ENCODE assay signal across 14 cellular contexts in the genomic region with DNA sequence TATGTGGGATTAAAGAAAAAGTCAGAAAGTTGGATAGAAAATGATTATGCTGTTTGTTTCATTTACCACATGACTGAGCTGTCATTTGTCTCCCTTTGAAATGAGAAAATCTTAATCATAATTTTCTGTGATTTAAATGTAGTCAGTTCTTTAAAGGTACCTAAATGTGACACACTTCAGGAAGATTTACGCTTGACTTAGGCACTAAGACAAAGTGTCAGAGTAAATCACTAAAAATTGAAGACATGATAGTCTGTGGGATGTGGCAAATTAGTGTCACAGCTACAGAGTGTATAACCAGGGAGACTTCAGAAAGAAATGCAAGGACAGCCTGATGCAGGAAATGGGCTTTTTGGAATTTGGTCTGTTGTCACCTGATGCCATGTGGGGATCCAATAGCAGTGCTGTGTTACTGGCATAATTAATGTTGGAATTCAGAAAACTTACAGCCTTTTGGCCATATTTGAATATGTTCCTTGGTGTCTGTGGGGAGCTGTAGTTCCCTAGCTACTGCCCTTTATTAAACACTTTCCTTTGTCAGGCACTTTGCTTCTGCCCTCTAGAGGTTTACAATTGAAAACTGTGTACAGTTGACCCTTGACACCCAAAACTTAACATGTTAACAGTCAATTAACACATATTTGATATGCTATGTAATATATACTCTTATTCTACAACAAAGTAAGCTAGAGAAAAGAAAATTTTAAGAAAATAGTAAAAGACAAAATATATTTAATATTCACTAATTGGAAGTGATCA.
DNase-seq lines count a peak whose midpoint lies in the region; ATAC-seq and TF ChIP-seq lines count a peak whose summit lies in the region.
"Had no signal": no experiment of that assay in that cellular context is flagged by ENCODE, and none has a peak within 500 bp of the region (broad histone marks: within the 10 kb centered on the region; RNA-seq: fewer than 3 reads in every experiment).

No MANE protein-coding gene starts in this region.

- no peaks in the 10 kb centered on the region for H3F3A ChIP-seq in Loucy (ENCODE audit: low read depth)

- H3K27me3 ChIP-seq in AG04450 (ENCODE audit: control insufficient read depth, insufficient read depth, low read length): no peaks in the 10 kb centered on the region
- no peaks in the 10 kb centered on the region for H3K27me3 ChIP-seq in Loucy (ENCODE audit: insufficient read depth, low read length, poor library complexity, severe bottlenecking)

- peaks cover 32% of the 10 kb centered on the region; the same call in 1 of the 2 replicates for H3K36me3 ChIP-seq in Loucy (ENCODE audit: insufficient read depth, low read length)

- H3K9ac ChIP-seq in Loucy (ENCODE audit: low read depth, low read length, poor library complexity, severe bottlenecking): no peak overlapping the region

- no peak overlapping the region for H2AFZ ChIP-seq in Loucy (ENCODE audit: low read length)

- no peaks in the 10 kb centered on the region for H3K9me3 ChIP-seq in AG04450 (ENCODE audit: control insufficient read depth, insufficient read depth, low read length)
- no peaks in the 10 kb centered on the region for H3K9me3 ChIP-seq in Loucy (ENCODE audit: insufficient read depth, low read depth, low read length)

- H3K27me3 Mint-ChIP-seq in immature natural killer cell (ENCODE audit: low read depth in 3 of 3): peaks cover 2 to 7% (median 4%) of the 10 kb centered on the region in 3 donors
- no peaks in the 10 kb centered on the region for H3K27me3 Mint-ChIP-seq in activated CD8-positive, alpha-beta memory T cell treated with anti-CD3 and anti-CD28 coated beads, Interleukin-2, amount 10 ng/mL, durations not matched to agents 7 days and 5 days

- CTCF ChIA-PET in AG04450 (lab: Charles Lee): interaction anchor here (0.5 to 0.9 kb wide), 3 partner anchors 18 to 45 kb away, joined by 3 to 4 read pairs (median 3); no protein-coding TSS in a partner anchor
- CTCF ChIA-PET in activated CD8-positive, alpha-beta memory T cell treated with anti-CD3 and anti-CD28 coated beads, Interleukin-2, amount 10 ng/mL, durations not matched to agents 7 days and 5 days (lab: Charles Lee): interaction anchor here (1.6 to 1.8 kb wide), 2 partner anchors 11 to 17 kb away, joined by 4 read pairs; no protein-coding TSS in a partner anchor

- peak; percentile 64 for ATAC-seq in GM19351 (IDR thresholded peaks at IDR 0.05; ENCODE audit: unreplicated experiment)
- ATAC-seq in activated CD8-positive, alpha-beta memory T cell treated with anti-CD3 and anti-CD28 coated beads, Interleukin-2, amount 10 ng/mL, durations not matched to agents 7 days and 5 days: no peak

- TF ChIP-seq CTCF in AG04450 (IDR thresholded peaks at IDR 0.05; ENCODE audit: low read depth, low read length) (peak; percentile 16; the same call in 1 of the 2 replicates), Loucy (conservative IDR thresholded peaks at IDR 0.05; ENCODE audit: low read length) (peak; percentile 62), fibroblast of pulmonary artery (IDR thresholded peaks at IDR 0.05; ENCODE audit: low read length, missing control alignments) (peak; percentile 19)

- no peak for DNase-seq in AG04450 (ENCODE audit: low read depth, low spot score)
- DNase-seq in fibroblast of pulmonary artery (ENCODE audit: low read depth): no peak
- DNase-seq in NCI-H2227 (lab: John Stamatoyannopoulos, UW; ENCODE audit: unreplicated experiment): no peak
- DNase-seq in activated naive CD4-positive, alpha-beta T cell treated with anti-CD3 and anti-CD28 coated beads, Interleukin-2, amount 50 U/mL, for 16 hours: no peak
- DNase-seq in immature natural killer cell: no peak
- no peak for DNase-seq in activated CD8-positive, alpha-beta memory T cell treated with anti-CD3 and anti-CD28 coated beads, Interleukin-2, amount 10 ng/mL, durations not matched to agents 7 days and 5 days
- DNase-seq: C1 segment of cervical spinal cord; central memory CD4-positive, alpha-beta T cell; hippocampal formation; NCI-H774; posterior cingulate gyrus; stimulated activated CD8-positive, alpha-beta memory T cell treated with anti-CD3 and anti-CD28 coated beads, Interleukin-4, amount 100 ng/mL, for 48 hours had no signal

- H3K4me3 ChIP-seq in AG04450 (ENCODE audit: low read depth, low read length) (no peak overlapping the region), Loucy (ENCODE audit: low read length, poor library complexity, severe bottlenecking) (no peak overlapping the region), fibroblast of pulmonary artery (replicated peaks; ENCODE audit: low read depth, low read length) (no peak overlapping the region)

- H3K36me3 Mint-ChIP-seq in immature natural killer cell: peaks cover 6 to 43% (median 26%) of the 10 kb centered on the region in 3 donors
- H3K36me3 Mint-ChIP-seq in activated CD8-positive, alpha-beta memory T cell treated with anti-CD3 and anti-CD28 coated beads, Interleukin-2, amount 10 ng/mL, durations not matched to agents 7 days and 5 days: peaks cover 38% of the 10 kb centered on the region

- H3K4me2 ChIP-seq in Loucy (ENCODE audit: low read depth, low read length, poor library complexity, severe bottlenecking): no peak overlapping the region

- no peaks in the 10 kb centered on the region for H3K4me1 ChIP-seq in Loucy (ENCODE audit: insufficient read depth, low read length, poor library complexity, severe bottlenecking)

- peak overlapping the region in 3 of 6 donors; percentile 4 to 51 (median 39) for H3K27ac Mint-ChIP-seq in immature natural killer cell
- no peak overlapping the region for H3K27ac Mint-ChIP-seq in activated CD8-positive, alpha-beta memory T cell treated with anti-CD3 and anti-CD28 coated beads, Interleukin-2, amount 10 ng/mL, durations not matched to agents 7 days and 5 days

- H3K9me3 Mint-ChIP-seq in immature natural killer cell: no peaks in the 10 kb centered on the region
- no peaks in the 10 kb centered on the region for H3K9me3 Mint-ChIP-seq in activated CD8-positive, alpha-beta memory T cell treated with anti-CD3 and anti-CD28 coated beads, Interleukin-2, amount 10 ng/mL, durations not matched to agents 7 days and 5 days (ENCODE audit: low read depth)

- H3K4me3 Mint-ChIP-seq in immature natural killer cell: no peak overlapping the region
- H3K4me3 Mint-ChIP-seq in activated CD8-positive, alpha-beta memory T cell treated with anti-CD3 and anti-CD28 coated beads, Interleukin-2, amount 10 ng/mL, durations not matched to agents 7 days and 5 days: no peak overlapping the region

- H3K4me1 Mint-ChIP-seq in immature natural killer cell: peaks cover 15 to 58% of the 10 kb centered on the region in 2 donors
- no peaks in the 10 kb centered on the region for H3K4me1 Mint-ChIP-seq in activated CD8-positive, alpha-beta memory T cell treated with anti-CD3 and anti-CD28 coated beads, Interleukin-2, amount 10 ng/mL, durations not matched to agents 7 days and 5 days

- H3K27ac ChIP-seq in AG04450 (ENCODE audit: low read depth, low read length): no peak overlapping the region

- POLR2A ChIA-PET in AG04450 (lab: Yijun Ruan, JAX): no interaction called here

- no peaks in the 10 kb centered on the region for H3K79me2 ChIP-seq in Loucy (ENCODE audit: insufficient read depth, low read length)

- H4K20me1 ChIP-seq in Loucy (ENCODE audit: insufficient read depth, low read length, poor library complexity, severe bottlenecking): no peaks in the 10 kb centered on the region

- H3K9me2 ChIP-seq in Loucy (replicated peaks; ENCODE audit: low read depth, low read length): no peaks in the 10 kb centered on the region
